19 cellular contexts compared by ENCODE assay signal in the genomic region with DNA sequence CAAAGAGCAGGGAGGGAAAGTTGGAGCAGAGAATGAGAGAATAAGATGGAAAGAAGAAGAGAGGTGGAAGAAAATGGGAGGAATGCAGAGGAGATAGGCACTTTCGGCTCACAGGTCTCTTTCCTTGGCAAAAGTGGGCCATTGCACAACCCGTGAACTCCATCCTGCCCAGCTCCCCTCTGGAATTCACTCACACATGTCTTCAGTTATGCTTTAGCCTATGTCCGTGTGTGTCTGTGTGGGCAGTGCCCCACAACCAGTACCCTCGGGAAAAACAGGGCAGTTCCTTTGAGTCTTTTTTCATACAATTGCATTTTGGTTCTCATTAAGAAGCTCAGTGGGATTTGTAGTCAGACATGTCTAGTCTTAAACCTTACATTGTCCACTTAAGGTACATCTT. TPM values are rescaled to one million over a fixed set of nuclear protein-coding genes. Genes with fewer than 3 reads are reported as not detected.
DNase-seq lines count a peak whose midpoint lies in the region; ATAC-seq lines count a peak whose summit lies in the region.
"Had no signal": no experiment of that assay in that cellular context is flagged by ENCODE, and none has a peak within 500 bp of the region (broad histone marks: within the 10 kb centered on the region; RNA-seq: fewer than 3 reads in every experiment).

No MANE protein-coding gene starts in this region.

- H3K9me3 ChIP-seq in GM23248 (ENCODE audit: low read depth), result no peaks in the 10 kb centered on the region

- peak overlapping the region; percentile 30; the same call in 1 of the 2 replicates for H2AFZ ChIP-seq in GM23248

- no peak overlapping the region for H3K9ac ChIP-seq in GM23248

- H3K9me2 ChIP-seq in GM23248 (ENCODE audit: insufficient read depth), result no peaks in the 10 kb centered on the region

- WGBS in GM23248 (ENCODE audit: low coverage in 1 of 2, low lambda C conversion rate in 2 of 2, missing lambda C conversion rate in 2 of 2), 2 experiments, result 63 to 74% methylated on average over 4 of the region's 4 CpGs

- no peak for DNase-seq in GM23248
- no peak for DNase-seq in caudate nucleus (lab: John Stamatoyannopoulos, UW)
- peak; percentile 53 for DNase-seq in fibroblast of peridontal ligament (ENCODE audit: extremely low read depth)
- no peak for DNase-seq in ureter (ENCODE audit: low spot score)
- no peak for DNase-seq in NCI-H1092 treated with DMSO at 0.1 percent for 48 hours (lab: John Stamatoyannopoulos, UW)
- DNase-seq in cerebellar cortex (ENCODE audit: low spot score), result no peak
- DNase-seq: HCEC 1CT, NCI-H1092, NCI-H1436 treated with DMSO at 0.1 percent for 48 hours, NCI-H187 treated with DMSO at 0.1 percent for 48 hours, NCI-H2107, NCI-H446, NCI-H524 treated with DMSO at 0.1 percent for 48 hours, NCI-H774 had no signal

- no peaks in the 10 kb centered on the region for H3K79me2 ChIP-seq in GM23248 (ENCODE audit: insufficient read depth)

- no peak overlapping the region for H3K27ac ChIP-seq in GM23248
- peak overlapping the region; percentile 86 for H3K27ac ChIP-seq in caudate nucleus (ENCODE audit: low read depth, low read length)
- peak overlapping the region; percentile 65 for H3K27ac ChIP-seq in temporal lobe (ENCODE audit: low read depth, low read length)
- H3K27ac ChIP-seq: HL-60 had no signal

- no peaks in the 10 kb centered on the region for H3K4me1 ChIP-seq in GM23248 (ENCODE audit: insufficient read depth)

- H3F3A ChIP-seq in GM23248 (ENCODE audit: insufficient read depth), result no peaks in the 10 kb centered on the region

- no peak for ATAC-seq in GM21576 (IDR thresholded peaks at IDR 0.05; ENCODE audit: unreplicated experiment)
- ATAC-seq: GM12878, SK-N-SH treated with all-trans-retinoic acid at 6 μM for 48 hours had no signal

- H3K27me3 ChIP-seq in GM23248 (replicated peaks; ENCODE audit: insufficient read depth), result no peaks in the 10 kb centered on the region

- H3K36me3 ChIP-seq in GM23248 (ENCODE audit: low read depth), result no peaks in the 10 kb centered on the region

- H3K4me2 ChIP-seq in GM23248 (ENCODE audit: unreplicated experiment), result no peak overlapping the region

- H4K20me1 ChIP-seq in GM23248 (ENCODE audit: insufficient read depth), result no peaks in the 10 kb centered on the region

- in situ Hi-C loops in GM23248 (cut with MboI), result no loop called here

- H3K4me3 ChIP-seq in GM23248, result no peak overlapping the region
- H3K4me3 ChIP-seq: GM12878 had no signal

RNA-seq across cellular contexts. Expression of a gene that starts 34.5 kb away (rescaled TPM):
- total RNA-seq in GM23248 (2014; rRNA removed; shearing (Covaris generic)), result 4.2 and 14.5 TPM in 2 replicates
- polyA plus RNA-seq in GM23248 (2016; fragmentation: Nextera tagmentation; extraction: Ambion mirVana), result 5.5 and 6.2 TPM in 2 replicates
- total RNA-seq in temporal lobe (43.0 TPM), ureter (55.7 TPM)
